ENCODE assay signal across 1 cellular context in genomic region chr2:24860631-24861030, GRCh38.
TF ChIP-seq lines count a peak whose summit lies in the region.

No MANE protein-coding gene starts in this region.

TF ChIP-seq in H1, 55 proteins besides CTCF, POLR2A, EP300 and RAD21:
- TF ChIP-seq RBBP5 (IDR thresholded peaks at IDR 0.05; ENCODE audit: borderline replicate concordance, low read depth, low read length) (no peak), SIX5 (IDR thresholded peaks at IDR 0.05; ENCODE audit: low read depth, low read length) (no peak), GABPA (IDR thresholded peaks at IDR 0.05; ENCODE audit: borderline replicate concordance, insufficient read depth, low read length) (no peak), PHF8 (conservative IDR thresholded peaks at IDR 0.05; ENCODE audit: low read depth, low read length) (no peak), SAP30 (IDR thresholded peaks at IDR 0.05; ENCODE audit: insufficient read depth, insufficient replicate concordance, low read length) (no peak), E2F6 (IDR thresholded peaks at IDR 0.05) (no peak), MAX (IDR thresholded peaks at IDR 0.05) (no peak), BACH1 (IDR thresholded peaks at IDR 0.05; ENCODE audit: low read length) (no peak), RXRA (IDR thresholded peaks at IDR 0.05; ENCODE audit: insufficient read depth, low read depth, low read length) (no peak), TCF12 (IDR thresholded peaks at IDR 0.05; ENCODE audit: low read depth, low read length) (no peak), BRCA1 (IDR thresholded peaks at IDR 0.05; ENCODE audit: low read depth, low read length) (no peak), MAFK (IDR thresholded peaks at IDR 0.05; ENCODE audit: low read depth, low read length) (no peak)
